In the genomic region with DNA sequence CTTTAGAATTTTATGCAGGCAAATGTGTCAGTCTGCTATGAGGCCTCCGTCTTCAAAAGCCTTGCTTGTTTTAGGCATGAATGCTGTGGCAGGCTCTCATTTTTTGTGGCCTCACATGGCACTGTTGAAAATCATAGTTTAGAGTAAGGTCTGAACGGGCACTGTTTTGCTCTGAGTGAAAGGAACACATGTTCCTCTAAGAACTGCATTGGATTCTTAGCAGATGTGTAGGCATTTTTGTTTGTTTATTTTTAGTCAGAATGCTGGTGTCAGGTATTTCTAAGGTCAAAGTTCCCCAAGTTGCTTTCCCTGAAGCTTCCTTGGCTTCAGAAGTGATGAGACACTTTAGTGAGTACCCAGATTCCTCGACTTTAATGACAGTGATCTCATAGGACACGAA, we compare ENCODE assay signal across 31 cellular contexts.
"Had no signal": no experiment of that assay in that cellular context is flagged by ENCODE, and none has a peak within 500 bp of the region (broad histone marks: within the 10 kb centered on the region; RNA-seq: fewer than 3 reads in every experiment).

No MANE protein-coding gene starts in this region.

- H3K36me3 ChIP-seq: ascending aorta, cardiac muscle cell had no signal

- H3K4me3 ChIP-seq: ascending aorta, body of pancreas, cardiac muscle cell, PC-9 had no signal

- DNase-seq: activated CD4-positive, alpha-beta T cell treated with anti-CD3 and anti-CD28 coated beads for 48 hours; activated CD4-positive, alpha-beta T cell treated with anti-CD3 and anti-CD28 coated beads, Interleukin-2, amount 50 U/mL, for 4 hours; activated CD4-positive, CD25-positive, alpha-beta regulatory T cell treated with anti-CD3 and anti-CD28 coated beads, Interleukin-2, amount 50 U/mL, for 72 hours; activated CD8-positive, alpha-beta memory T cell treated with anti-CD3 and anti-CD28 coated beads, Interleukin-2, amount 50 U/mL, for 48 hours; activated CD8-positive, alpha-beta T cell treated with anti-CD3 and anti-CD28 coated beads, Interleukin-2, amount 10 ng/mL, durations not matched to agents 7 days and 5 days; activated effector memory CD4-positive, alpha-beta T cell treated with anti-CD3 and anti-CD28 coated beads, Interleukin-2, amount 50 U/mL, for 16 hours; activated naive CD4-positive, alpha-beta T cell treated with Interleukin-2 at 50 U/mL for 16 hours; activated naive CD8-positive, alpha-beta T cell treated with anti-CD3 and anti-CD28 coated beads, Interleukin-2, amount 50 U/mL, for 24 hours; activated T-cell treated with anti-CD3 and anti-CD28 coated beads, Interleukin-2, amount 50 U/mL, for 24 hours; amniotic stem cell; body of pancreas; Karpas-422; NCI-H1092 treated with DMSO at 0.1 percent for 48 hours; NCI-H1417 treated with DMSO at 0.1 percent for 48 hours; NCI-H1694; NCI-H2029; NCI-H2107; NCI-H2171 treated with DMSO at 0.1 percent for 48 hours; NCI-H226; NCI-H510A; NCI-H526 treated with DMSO at 0.1 percent for 48 hours; NCI-H82; NK-92 treated with Interleukin-12 subunit alpha and Interleukin-12 subunit beta, amount 100 ng/mL, for 24 hours; PC-9; SHP77 treated with DMSO at 0.1 percent for 48 hours; T-helper 17 cell; T-helper 9 cell had no signal

- H3K27me3 ChIP-seq: ascending aorta, body of pancreas, cardiac muscle cell had no signal

- ATAC-seq: activated CD8-positive, alpha-beta T cell treated with anti-CD3 and anti-CD28 coated beads, Interleukin-2, amount 10 ng/mL, durations not matched to agents 7 days and 5 days; activated naive CD4-positive, alpha-beta T cell treated with anti-CD3 and anti-CD28 coated beads, Interleukin-2, amount 50 U/mL, for 72 hours; activated naive CD8-positive, alpha-beta T cell treated with anti-CD3 and anti-CD28 coated beads, Interleukin-2, amount 50 U/mL, for 24 hours; body of pancreas; T-helper 17 cell; WTC11 had no signal
